In the genomic region with DNA sequence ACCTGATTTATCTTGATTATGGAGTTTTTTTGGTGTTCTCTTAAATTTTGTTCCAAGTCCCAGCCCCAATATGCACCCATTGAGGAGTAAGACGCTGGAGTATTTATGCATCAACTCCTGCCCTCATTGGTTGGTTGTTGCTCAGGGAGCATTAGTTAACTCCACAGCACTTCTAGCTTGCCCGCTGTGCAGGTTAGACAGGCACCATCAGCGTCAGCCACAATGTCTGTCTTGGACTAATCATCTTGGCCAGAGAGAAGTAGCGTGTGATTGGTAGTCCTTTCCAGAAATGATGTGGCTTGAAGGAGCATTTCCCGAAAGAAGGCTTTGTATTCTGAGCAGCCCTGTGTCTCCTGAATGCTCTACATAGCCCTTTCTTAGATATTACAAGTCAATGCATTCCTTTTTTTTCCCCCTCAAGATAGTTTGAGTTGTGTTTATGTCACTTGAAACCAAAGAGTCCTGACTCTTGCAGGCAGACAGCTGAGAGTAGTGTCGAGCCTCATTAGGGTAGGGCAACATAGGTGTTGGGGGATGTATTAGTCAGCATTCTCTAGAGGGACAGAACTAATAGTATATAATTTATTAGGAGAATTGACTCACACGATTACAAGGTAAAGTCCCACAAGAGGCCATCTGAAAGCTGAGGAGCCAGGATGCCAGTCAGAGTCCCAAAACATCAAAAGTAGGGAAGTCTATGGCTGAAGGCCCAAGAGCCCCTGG, we compare ENCODE assay signal across 1 cellular context.
TF ChIP-seq lines count a peak whose summit lies in the region.

No MANE protein-coding gene starts in this region.

TF ChIP-seq in SK-N-SH treated with all-trans-retinoic acid at 6 μM for 48 hours, 23 proteins besides CTCF, POLR2A, EP300 and RAD21 (continued from another document):
- TF ChIP-seq ZFP30 (CRISPR knock-in tag; IDR thresholded peaks at IDR 0.05) (no peak), ZC3H10 (CRISPR knock-in tag; IDR thresholded peaks at IDR 0.05) (no peak), ESRRG (CRISPR knock-in tag; IDR thresholded peaks at IDR 0.05) (no peak)
